Comparison of ENCODE assay signal across 1 cellular context in the genomic region with DNA sequence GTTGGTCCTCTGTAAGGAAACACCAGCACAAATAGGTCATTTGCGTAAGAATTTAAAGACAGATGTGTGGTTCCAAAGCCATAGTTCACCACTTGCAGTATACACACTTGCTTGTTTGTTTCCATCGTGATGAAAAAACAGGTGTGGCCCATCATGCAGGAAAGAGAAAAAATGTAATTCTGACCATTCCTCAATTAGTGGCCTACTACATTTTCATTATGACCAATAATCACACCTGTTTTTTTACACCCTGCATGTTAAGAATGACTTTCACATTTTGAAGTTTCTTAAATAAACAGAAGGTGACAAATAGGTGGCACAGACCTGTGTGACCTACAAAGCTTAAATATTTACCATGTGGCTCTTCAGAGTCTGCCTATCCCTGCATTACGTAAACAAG.
TF ChIP-seq lines count a peak whose summit lies in the region.

No MANE protein-coding gene starts in this region.

TF ChIP-seq in GM12878, 131 proteins besides CTCF, POLR2A, EP300 and RAD21:
- no peak for TF ChIP-seq ZZZ3 (IDR thresholded peaks at IDR 0.05; ENCODE audit: control insufficient read depth, insufficient read length, low read depth)
- no peak for TF ChIP-seq SRF (IDR thresholded peaks at IDR 0.05; ENCODE audit: low read depth in 2 of 2, low read length in 2 of 2)
- TF ChIP-seq IKZF2 (IDR thresholded peaks at IDR 0.05), result peak; percentile 36 to 45; a peak in 1 of 4 replicates
- peak; percentile 69; the same call in 1 of the 2 replicates for TF ChIP-seq DPF2 (IDR thresholded peaks at IDR 0.05)
- peak; percentile 26; the same call in 1 of the 2 replicates for TF ChIP-seq RUNX3 (IDR thresholded peaks at IDR 0.05; ENCODE audit: low read length)
- TF ChIP-seq JUNB (IDR thresholded peaks at IDR 0.05), result peak; percentile 51
- peak; percentile 73 for TF ChIP-seq ATF7 (IDR thresholded peaks at IDR 0.05; ENCODE audit: low read depth)
- no peak for TF ChIP-seq CBX5 (IDR thresholded peaks at IDR 0.05; ENCODE audit: low read depth)
- TF ChIP-seq, protein P1, sequence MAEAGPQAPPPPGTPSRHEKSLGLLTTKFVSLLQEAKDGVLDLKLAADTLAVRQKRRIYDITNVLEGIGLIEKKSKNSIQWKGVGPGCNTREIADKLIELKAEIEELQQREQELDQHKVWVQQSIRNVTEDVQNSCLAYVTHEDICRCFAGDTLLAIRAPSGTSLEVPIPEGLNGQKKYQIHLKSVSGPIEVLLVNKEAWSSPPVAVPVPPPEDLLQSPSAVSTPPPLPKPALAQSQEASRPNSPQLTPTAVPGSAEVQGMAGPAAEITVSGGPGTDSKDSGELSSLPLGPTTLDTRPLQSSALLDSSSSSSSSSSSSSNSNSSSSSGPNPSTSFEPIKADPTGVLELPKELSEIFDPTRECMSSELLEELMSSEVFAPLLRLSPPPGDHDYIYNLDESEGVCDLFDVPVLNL (IDR thresholded peaks at IDR 0.05; ENCODE audit: low read depth, low read length), result no peak
- TF ChIP-seq TCF12 (IDR thresholded peaks at IDR 0.05; ENCODE audit: low read depth, low read length), result peak; percentile 50; the same call in 1 of the 2 replicates
- TF ChIP-seq SKIL (IDR thresholded peaks at IDR 0.05; ENCODE audit: low read depth, poor library complexity, severe bottlenecking), result no peak
- TF ChIP-seq BMI1 (IDR thresholded peaks at IDR 0.05; ENCODE audit: borderline replicate concordance), result peak; percentile 68; the same call in 1 of the 2 replicates
- TF ChIP-seq NR2C1 (IDR thresholded peaks at IDR 0.05), result peak; percentile 6; the same call in 1 of the 2 replicates
- 0 out of 2 replicates have a peak, but pooled peaks have one; percentile 23 for TF ChIP-seq ZNF217 (IDR thresholded peaks at IDR 0.05)
- peak in 1 of 2 experiments; percentile 30; a peak in 1 of 4 replicates for TF ChIP-seq BHLHE40 (IDR thresholded peaks at IDR 0.05; ENCODE audit: borderline replicate concordance in 1 of 2, low read depth in 2 of 2, low read length in 1 of 2)
- TF ChIP-seq FOXK2 (IDR thresholded peaks at IDR 0.05), result peak; percentile 51; the same call in 1 of the 2 replicates
- 0 out of 2 replicates have a peak, but pooled peaks have one; percentile 48 for TF ChIP-seq BCL11A (IDR thresholded peaks at IDR 0.05; ENCODE audit: low read depth, low read length)
- peak; percentile 65; the same call in 1 of the 2 replicates for TF ChIP-seq ZNF384 (IDR thresholded peaks at IDR 0.05; ENCODE audit: borderline replicate concordance, low read depth, low read length)
- TF ChIP-seq BACH1 (IDR thresholded peaks at IDR 0.05; ENCODE audit: borderline replicate concordance), result peak; percentile 41; the same call in 1 of the 2 replicates
- TF ChIP-seq IKZF1 (conservative IDR thresholded peaks at IDR 0.05), result peak; percentile 62
- TF ChIP-seq CHD4 (IDR thresholded peaks at IDR 0.05), result no peak
- peak; percentile 94 for TF ChIP-seq MTA2 (IDR thresholded peaks at IDR 0.05; ENCODE audit: low read depth)
- no peak for TF ChIP-seq KLF5 (IDR thresholded peaks at IDR 0.05; ENCODE audit: partially characterized antibody)
- no peak for TF ChIP-seq CREM (IDR thresholded peaks at IDR 0.05; ENCODE audit: low read depth)
- peak; percentile 94 for TF ChIP-seq NR2F1 (conservative IDR thresholded peaks at IDR 0.05)
- no peak for TF ChIP-seq JUND (IDR thresholded peaks at IDR 0.05; ENCODE audit: low read depth, low read length)
TF ChIP-seq in GM12878: peak in this region for 17.
